ENCODE assay signal across 2 cellular contexts in genomic region chr11:36530840-36531239, GRCh38.
A peak's percentile ranks its signal among the peaks of the same experiment; 100 is the strongest.
TF ChIP-seq lines count a peak whose summit lies in the region.

No MANE protein-coding gene starts in this region.

TF ChIP-seq in HepG2, 621 proteins besides CTCF, POLR2A, EP300 and RAD21:
- TF ChIP-seq ATF7 (IDR thresholded peaks at IDR 0.05) (peak; percentile 43; the same call in 1 of the 2 replicates), ATF7 (CRISPR knock-in tag; IDR thresholded peaks at IDR 0.05) (no peak), FOXK1 (CRISPR knock-in tag; IDR thresholded peaks at IDR 0.05; ENCODE audit: borderline replicate concordance, low read depth) (no peak)

TF ChIP-seq in K562, 482 proteins besides CTCF, POLR2A, EP300 and RAD21:
- TF ChIP-seq TRIM28 (IDR thresholded peaks at IDR 0.05) = no peak
- no peak for TF ChIP-seq ZNF280B (CRISPR knock-in tag; IDR thresholded peaks at IDR 0.05)
- no peak for TF ChIP-seq RBM17 (IDR thresholded peaks at IDR 0.05; ENCODE audit: borderline replicate concordance, low read depth, low read length)
- peak; percentile 61 for TF ChIP-seq ATF3 (IDR thresholded peaks at IDR 0.05)
- TF ChIP-seq ATF3 (CRISPR knock-in tag; conservative IDR thresholded peaks at IDR 0.05) = no peak
- no peak for TF ChIP-seq CEBPG (CRISPR knock-in tag; IDR thresholded peaks at IDR 0.05)
- peak; percentile 47 to 83 for TF ChIP-seq CEBPG (tag; conservative IDR thresholded peaks at IDR 0.05 in 1 of 2, IDR thresholded peaks at IDR 0.05 in 1 of 2)
- 0 out of 2 replicates have a peak, but pooled peaks have one; percentile 63 for TF ChIP-seq ZSCAN32 (CRISPR knock-in tag; IDR thresholded peaks at IDR 0.05)
- no peak for TF ChIP-seq HDAC2 (IDR thresholded peaks at IDR 0.05)
- peak; percentile 22; the same call in 1 of the 2 replicates for TF ChIP-seq CEBPB (tag; IDR thresholded peaks at IDR 0.05)
- TF ChIP-seq XRCC3 (IDR thresholded peaks at IDR 0.05) = no peak
- peak; percentile 57; the same call in 1 of the 2 replicates for TF ChIP-seq IRF9 (tag; IDR thresholded peaks at IDR 0.05)
